Comparison of ENCODE assay signal across 25 cellular contexts in the genomic region with DNA sequence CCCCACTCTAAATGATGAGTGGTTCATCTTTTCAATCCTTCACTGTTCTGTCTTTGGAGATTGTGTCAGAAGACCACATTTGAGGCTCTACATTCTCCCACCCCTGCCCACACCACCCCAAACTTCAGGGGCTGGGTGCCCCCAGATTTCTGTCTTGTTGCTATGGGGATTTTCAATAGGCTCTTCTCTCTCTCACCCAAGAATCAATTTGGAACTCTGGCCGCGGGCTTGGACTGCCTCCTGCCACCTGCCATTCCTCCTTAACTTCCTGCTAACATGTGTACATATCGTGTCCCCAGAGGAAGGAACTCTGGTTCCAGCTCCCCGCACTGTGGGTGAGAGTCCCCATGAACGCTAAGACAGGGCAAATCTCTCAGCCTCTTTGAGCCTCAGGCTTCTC.
"Had no signal": no experiment of that assay in that cellular context is flagged by ENCODE, and none has a peak within 500 bp of the region (broad histone marks: within the 10 kb centered on the region; RNA-seq: fewer than 3 reads in every experiment).

No MANE protein-coding gene starts in this region.

- DNase-seq: activated CD4-positive, alpha-beta T cell treated with anti-CD3 and anti-CD28 coated beads for 48 hours; activated CD4-positive, alpha-beta T cell treated with anti-CD3 and anti-CD28 coated beads, Interleukin-2, amount 50 U/mL, for 4 hours; activated CD4-positive, CD25-positive, alpha-beta regulatory T cell treated with anti-CD3 and anti-CD28 coated beads, Interleukin-2, amount 50 U/mL, for 72 hours; activated CD8-positive, alpha-beta memory T cell treated with anti-CD3 and anti-CD28 coated beads, Interleukin-2, amount 50 U/mL, for 48 hours; activated CD8-positive, alpha-beta T cell treated with anti-CD3 and anti-CD28 coated beads, Interleukin-2, amount 10 ng/mL, durations not matched to agents 7 days and 5 days; activated naive CD4-positive, alpha-beta T cell treated with anti-CD3 and anti-CD28 coated beads, Interleukin-2, amount 50 U/mL, for 16 hours; activated naive CD8-positive, alpha-beta T cell treated with anti-CD3 and anti-CD28 coated beads, Interleukin-2, amount 10 ng/mL, durations not matched to agents 7 days and 5 days; activated T-cell treated with anti-CD3 and anti-CD28 coated beads, Interleukin-2, amount 50 U/mL, for 1 hour; adrenal gland; aorta; caudate nucleus; MV-4-11; NCI-H1092 treated with DMSO at 0.1 percent for 48 hours; NCI-H1436; NCI-H1694 treated with DMSO at 0.1 percent for 48 hours; NCI-H2029 treated with DMSO at 0.1 percent for 48 hours; NCI-H446 treated with DMSO at 0.1 percent for 48 hours; NCI-H524 treated with DMSO at 0.1 percent for 48 hours; NCI-H748 treated with DMSO at 0.1 percent for 48 hours; Peyer's patch; SW 1271 had no signal

- H3K4me3 ChIP-seq: adrenal gland, breast epithelium, Peyer's patch, SJSA1 had no signal

- H3K27ac ChIP-seq: adrenal gland, breast epithelium, KMS-11, Peyer's patch, SJSA1 had no signal

- ATAC-seq: activated CD8-positive, alpha-beta T cell treated with anti-CD3 and anti-CD28 coated beads, Interleukin-2, amount 10 ng/mL, durations not matched to agents 7 days and 5 days; SK-N-SH treated with all-trans-retinoic acid at 6 μM for 48 hours had no signal
